Comparison of ENCODE assay signal across 8 cellular contexts in genomic region chr15:48794697-48795134, GRCh38. TPM values are rescaled to one million over a fixed set of nuclear protein-coding genes. Genes with fewer than 3 reads are reported as not detected.
A peak's percentile ranks its signal among the peaks of the same experiment; 100 is the strongest.
DNase-seq lines count a peak whose midpoint lies in the region; ATAC-seq and TF ChIP-seq lines count a peak whose summit lies in the region.

No MANE protein-coding gene starts in this region.

- peak overlapping the region; percentile 34 for H3K27ac Mint-ChIP-seq in activated T-helper 1 cell treated with anti-CD3 and anti-CD28 coated beads, Interleukin-12 subunit alpha, Interleukin-12 subunit beta, Interleukin-2, Interleukin-4 antibody, amounts not matched to agents 30 ng/mL and 10 ng/mL and 1 ng/mL, durations not matched to agents 14 hours and 24 hours and 36 hours

- no peaks in the 10 kb centered on the region for H3K9me3 ChIP-seq in lower lobe of right lung

- ATAC-seq in GM19328 (IDR thresholded peaks at IDR 0.05; ENCODE audit: unreplicated experiment) (peak; percentile 88), HG03159 (IDR thresholded peaks at IDR 0.05; ENCODE audit: unreplicated experiment) (peak; percentile 88), lower lobe of right lung (peak; percentile 81 to 83)

- H3K4me3 ChIP-seq in AG10803 (ENCODE audit: low read length) (no peak overlapping the region), lower lobe of right lung (no peak overlapping the region)

- DNase-seq in AG10803 (ENCODE audit: low read depth) (peak; percentile 47), lower lobe of right lung (no peak), HEK293T (ENCODE audit: extremely low spot score) (no peak), NCI-H2029 treated with DMSO at 0.1 percent for 48 hours (lab: John Stamatoyannopoulos, UW) (no peak)
- no peak for DNase-seq in activated T-helper 1 cell treated with anti-CD3 and anti-CD28 coated beads, Interleukin-12 subunit alpha, Interleukin-12 subunit beta, Interleukin-2, Interleukin-4 antibody, amounts not matched to agents 30 ng/mL and 10 ng/mL and 1 ng/mL, durations not matched to agents 14 hours and 24 hours and 36 hours (ENCODE audit: low spot score)
- DNase-seq in stimulated activated CD4-positive, alpha-beta T cell treated with anti-CD3 and anti-CD28 coated beads, Interleukin-4, amount 100 ng/mL, for 1 hour = no peak

- H3K4me1 ChIP-seq in lower lobe of right lung = peaks cover 18% of the 10 kb centered on the region

- H3K27ac ChIP-seq in lower lobe of right lung = peak overlapping the region; percentile 62

- H3K4me3 Mint-ChIP-seq in activated T-helper 1 cell treated with anti-CD3 and anti-CD28 coated beads, Interleukin-12 subunit alpha, Interleukin-12 subunit beta, Interleukin-2, Interleukin-4 antibody, amounts not matched to agents 30 ng/mL and 10 ng/mL and 1 ng/mL, durations not matched to agents 14 hours and 24 hours and 36 hours = no peak overlapping the region

- POLR2A ChIA-PET in HEK293T (lab: Yijun Ruan, JAX) = no interaction called here

- CTCF ChIA-PET in HEK293T (lab: Yijun Ruan, JAX) = no interaction called here

- intact Hi-C loops in activated T-helper 1 cell treated with anti-CD3 and anti-CD28 coated beads, Interleukin-12 subunit alpha, Interleukin-12 subunit beta, Interleukin-2, Interleukin-4 antibody, amounts not matched to agents 30 ng/mL and 10 ng/mL and 1 ng/mL, durations not matched to agents 14 hours and 24 hours and 36 hours (cut with micrococcal nuclease) = no loop called here
- intact Hi-C loops in lower lobe of right lung (cut with DNase I) = no loop called here

- peaks cover 22% of the 10 kb centered on the region for H3K36me3 Mint-ChIP-seq in activated T-helper 1 cell treated with anti-CD3 and anti-CD28 coated beads, Interleukin-12 subunit alpha, Interleukin-12 subunit beta, Interleukin-2, Interleukin-4 antibody, amounts not matched to agents 30 ng/mL and 10 ng/mL and 1 ng/mL, durations not matched to agents 14 hours and 24 hours and 36 hours (ENCODE audit: low read depth)

- no peaks in the 10 kb centered on the region for H3K9me3 Mint-ChIP-seq in activated T-helper 1 cell treated with anti-CD3 and anti-CD28 coated beads, Interleukin-12 subunit alpha, Interleukin-12 subunit beta, Interleukin-2, Interleukin-4 antibody, amounts not matched to agents 30 ng/mL and 10 ng/mL and 1 ng/mL, durations not matched to agents 14 hours and 24 hours and 36 hours

- H3K36me3 ChIP-seq in lower lobe of right lung = no peaks in the 10 kb centered on the region

- no peaks in the 10 kb centered on the region for H3K27me3 ChIP-seq in lower lobe of right lung (ENCODE audit: low read depth)

- H3K27me3 Mint-ChIP-seq in activated T-helper 1 cell treated with anti-CD3 and anti-CD28 coated beads, Interleukin-12 subunit alpha, Interleukin-12 subunit beta, Interleukin-2, Interleukin-4 antibody, amounts not matched to agents 30 ng/mL and 10 ng/mL and 1 ng/mL, durations not matched to agents 14 hours and 24 hours and 36 hours (ENCODE audit: insufficient read depth) = no peaks in the 10 kb centered on the region

- TF ChIP-seq CTCF in AG10803 (conservative IDR thresholded peaks at IDR 0.05; ENCODE audit: low read length) = no peak
- TF ChIP-seq CTCF in lower lobe of right lung (IDR thresholded peaks at IDR 0.05) = no peak

- peaks cover 34% of the 10 kb centered on the region for H3K4me1 Mint-ChIP-seq in activated T-helper 1 cell treated with anti-CD3 and anti-CD28 coated beads, Interleukin-12 subunit alpha, Interleukin-12 subunit beta, Interleukin-2, Interleukin-4 antibody, amounts not matched to agents 30 ng/mL and 10 ng/mL and 1 ng/mL, durations not matched to agents 14 hours and 24 hours and 36 hours (ENCODE audit: low read depth)

TF ChIP-seq in HEK293T, 16 proteins besides CTCF, POLR2A, EP300 and RAD21:
- TF ChIP-seq BHLHE40 (IDR thresholded peaks at IDR 0.05; ENCODE audit: borderline replicate concordance) = no peak
- TF ChIP-seq ARNT (IDR thresholded peaks at IDR 0.05) = no peak
- no peak for TF ChIP-seq CTBP1 (IDR thresholded peaks at IDR 0.05; ENCODE audit: borderline replicate concordance)
- no peak for TF ChIP-seq TARDBP (IDR thresholded peaks at IDR 0.05)
- TF ChIP-seq SUZ12 (IDR thresholded peaks at IDR 0.05) = no peak
- TF ChIP-seq ELF4 (IDR thresholded peaks at IDR 0.05) = no peak
- TF ChIP-seq L3MBTL2 (conservative IDR thresholded peaks at IDR 0.05) = no peak
- TF ChIP-seq FOXK2 (IDR thresholded peaks at IDR 0.05) = no peak
- TF ChIP-seq NFRKB (IDR thresholded peaks at IDR 0.05) = no peak
- no peak for TF ChIP-seq LEF1 (IDR thresholded peaks at IDR 0.05; ENCODE audit: borderline replicate concordance)
- no peak for TF ChIP-seq ZNF384 (IDR thresholded peaks at IDR 0.05)
- TF ChIP-seq SP1 (IDR thresholded peaks at IDR 0.05) = no peak
- TF ChIP-seq HDGF (IDR thresholded peaks at IDR 0.05; ENCODE audit: borderline replicate concordance) = no peak
- no peak for TF ChIP-seq FOXM1 (IDR thresholded peaks at IDR 0.05; ENCODE audit: borderline replicate concordance)
- TF ChIP-seq PKNOX1 (IDR thresholded peaks at IDR 0.05) = no peak
- no peak for TF ChIP-seq FOXA1 (IDR thresholded peaks at IDR 0.05)

RNA-seq across cellular contexts. Expression of gene CEP152, which starts 16.2 kb away (rescaled TPM):
- 27.3 and 28.0 TPM in 2 replicates for total RNA-seq in activated T-helper 1 cell treated with anti-CD3 and anti-CD28 coated beads, Interleukin-12 subunit alpha, Interleukin-12 subunit beta, Interleukin-2, Interleukin-4 antibody, amounts not matched to agents 30 ng/mL and 10 ng/mL and 1 ng/mL, durations not matched to agents 14 hours and 24 hours and 36 hours
- 6.5 TPM for total RNA-seq in lower lobe of right lung
